20 cellular contexts compared by ENCODE assay signal in genomic region chr6:47372318-47372717, GRCh38.
"Had no signal": no experiment of that assay in that cellular context is flagged by ENCODE, and none has a peak within 500 bp of the region (broad histone marks: within the 10 kb centered on the region; RNA-seq: fewer than 3 reads in every experiment).

No MANE protein-coding gene starts in this region.

- H3K9me3 ChIP-seq: SJSA1 had no signal

- DNase-seq: IMR-90, MV-4-11, NCI-H1048, NCI-H1105, NCI-H1417, NCI-H146, NCI-H1694 treated with DMSO at 0.1 percent for 48 hours, NCI-H1930, NCI-H2081, NCI-H2107, NCI-H2227 treated with DMSO at 0.1 percent for 48 hours, NCI-H524, NCI-H526 treated with DMSO at 0.1 percent for 48 hours, NCI-H774, Right ventricle myocardium superior, RPMI8226, SIG-M5 had no signal

- H3K36me3 ChIP-seq: SJSA1 had no signal

- FAIRE-seq: RCC 7860 had no signal

- H3K4me1 ChIP-seq: SJSA1 had no signal

- H3K4me3 ChIP-seq: SJSA1, SK-N-MC had no signal

- H3K27ac ChIP-seq: SJSA1, SK-N-MC had no signal

- H3K27me3 ChIP-seq: SJSA1 had no signal
